ENCODE assay signal across 1 cellular context in the genomic region with DNA sequence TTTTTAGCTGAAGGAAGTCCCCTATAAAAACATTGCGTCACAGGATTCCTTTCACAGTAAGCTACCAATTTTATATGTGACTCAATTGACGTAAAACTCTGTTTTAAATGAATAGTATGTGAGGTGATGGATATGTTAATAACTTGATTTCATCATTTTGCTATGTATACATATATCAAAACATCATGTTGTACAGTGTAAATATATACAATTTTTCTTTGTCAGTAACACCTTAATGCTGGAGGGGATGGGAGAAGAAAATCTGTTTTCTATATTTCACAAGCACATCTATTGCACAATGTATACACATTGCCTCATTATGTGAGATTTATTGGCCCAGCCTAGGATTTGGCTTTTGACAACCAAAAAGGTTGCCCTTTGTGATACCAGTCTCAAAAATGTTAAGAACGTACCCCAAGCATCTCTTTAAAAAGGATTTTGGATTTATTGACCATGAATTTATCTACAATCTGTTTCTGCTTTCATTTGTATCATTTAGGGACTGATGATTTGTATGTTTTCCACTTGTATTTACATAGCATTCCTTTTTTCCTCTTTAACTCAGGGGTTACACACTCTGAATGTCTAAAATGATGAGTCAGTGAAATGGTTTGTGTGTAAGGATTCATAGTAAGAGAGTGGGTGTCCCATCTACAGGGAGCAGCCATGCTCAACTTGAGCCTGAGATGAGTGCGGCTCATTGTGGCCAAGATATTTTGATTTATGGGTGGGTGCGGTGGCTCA.
TF ChIP-seq lines count a peak whose summit lies in the region.

No MANE protein-coding gene starts in this region.

TF ChIP-seq in K562, 482 proteins besides CTCF, POLR2A, EP300 and RAD21 (continued from another document):
- TF ChIP-seq, protein P1, sequence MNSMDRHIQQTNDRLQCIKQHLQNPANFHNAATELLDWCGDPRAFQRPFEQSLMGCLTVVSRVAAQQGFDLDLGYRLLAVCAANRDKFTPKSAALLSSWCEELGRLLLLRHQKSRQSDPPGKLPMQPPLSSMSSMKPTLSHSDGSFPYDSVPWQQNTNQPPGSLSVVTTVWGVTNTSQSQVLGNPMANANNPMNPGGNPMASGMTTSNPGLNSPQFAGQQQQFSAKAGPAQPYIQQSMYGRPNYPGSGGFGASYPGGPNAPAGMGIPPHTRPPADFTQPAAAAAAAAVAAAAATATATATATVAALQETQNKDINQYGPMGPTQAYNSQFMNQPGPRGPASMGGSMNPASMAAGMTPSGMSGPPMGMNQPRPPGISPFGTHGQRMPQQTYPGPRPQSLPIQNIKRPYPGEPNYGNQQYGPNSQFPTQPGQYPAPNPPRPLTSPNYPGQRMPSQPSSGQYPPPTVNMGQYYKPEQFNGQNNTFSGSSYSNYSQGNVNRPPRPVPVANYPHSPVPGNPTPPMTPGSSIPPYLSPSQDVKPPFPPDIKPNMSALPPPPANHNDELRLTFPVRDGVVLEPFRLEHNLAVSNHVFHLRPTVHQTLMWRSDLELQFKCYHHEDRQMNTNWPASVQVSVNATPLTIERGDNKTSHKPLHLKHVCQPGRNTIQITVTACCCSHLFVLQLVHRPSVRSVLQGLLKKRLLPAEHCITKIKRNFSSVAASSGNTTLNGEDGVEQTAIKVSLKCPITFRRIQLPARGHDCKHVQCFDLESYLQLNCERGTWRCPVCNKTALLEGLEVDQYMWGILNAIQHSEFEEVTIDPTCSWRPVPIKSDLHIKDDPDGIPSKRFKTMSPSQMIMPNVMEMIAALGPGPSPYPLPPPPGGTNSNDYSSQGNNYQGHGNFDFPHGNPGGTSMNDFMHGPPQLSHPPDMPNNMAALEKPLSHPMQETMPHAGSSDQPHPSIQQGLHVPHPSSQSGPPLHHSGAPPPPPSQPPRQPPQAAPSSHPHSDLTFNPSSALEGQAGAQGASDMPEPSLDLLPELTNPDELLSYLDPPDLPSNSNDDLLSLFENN (IDR thresholded peaks at IDR 0.05; ENCODE audit: low read depth in 2 of 2, low read length in 2 of 2), result no peak
- TF ChIP-seq, protein P2, sequence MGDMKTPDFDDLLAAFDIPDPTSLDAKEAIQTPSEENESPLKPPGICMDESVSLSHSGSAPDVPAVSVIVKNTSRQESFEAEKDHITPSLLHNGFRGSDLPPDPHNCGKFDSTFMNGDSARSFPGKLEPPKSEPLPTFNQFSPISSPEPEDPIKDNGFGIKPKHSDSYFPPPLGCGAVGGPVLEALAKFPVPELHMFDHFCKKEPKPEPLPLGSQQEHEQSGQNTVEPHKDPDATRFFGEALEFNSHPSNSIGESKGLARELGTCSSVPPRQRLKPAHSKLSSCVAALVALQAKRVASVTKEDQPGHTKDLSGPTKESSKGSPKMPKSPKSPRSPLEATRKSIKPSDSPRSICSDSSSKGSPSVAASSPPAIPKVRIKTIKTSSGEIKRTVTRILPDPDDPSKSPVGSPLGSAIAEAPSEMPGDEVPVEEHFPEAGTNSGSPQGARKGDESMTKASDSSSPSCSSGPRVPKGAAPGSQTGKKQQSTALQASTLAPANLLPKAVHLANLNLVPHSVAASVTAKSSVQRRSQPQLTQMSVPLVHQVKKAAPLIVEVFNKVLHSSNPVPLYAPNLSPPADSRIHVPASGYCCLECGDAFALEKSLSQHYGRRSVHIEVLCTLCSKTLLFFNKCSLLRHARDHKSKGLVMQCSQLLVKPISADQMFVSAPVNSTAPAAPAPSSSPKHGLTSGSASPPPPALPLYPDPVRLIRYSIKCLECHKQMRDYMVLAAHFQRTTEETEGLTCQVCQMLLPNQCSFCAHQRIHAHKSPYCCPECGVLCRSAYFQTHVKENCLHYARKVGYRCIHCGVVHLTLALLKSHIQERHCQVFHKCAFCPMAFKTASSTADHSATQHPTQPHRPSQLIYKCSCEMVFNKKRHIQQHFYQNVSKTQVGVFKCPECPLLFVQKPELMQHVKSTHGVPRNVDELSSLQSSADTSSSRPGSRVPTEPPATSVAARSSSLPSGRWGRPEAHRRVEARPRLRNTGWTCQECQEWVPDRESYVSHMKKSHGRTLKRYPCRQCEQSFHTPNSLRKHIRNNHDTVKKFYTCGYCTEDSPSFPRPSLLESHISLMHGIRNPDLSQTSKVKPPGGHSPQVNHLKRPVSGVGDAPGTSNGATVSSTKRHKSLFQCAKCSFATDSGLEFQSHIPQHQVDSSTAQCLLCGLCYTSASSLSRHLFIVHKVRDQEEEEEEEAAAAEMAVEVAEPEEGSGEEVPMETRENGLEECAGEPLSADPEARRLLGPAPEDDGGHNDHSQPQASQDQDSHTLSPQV (IDR thresholded peaks at IDR 0.05), result no peak
- TF ChIP-seq MEIS2 (IDR thresholded peaks at IDR 0.05; ENCODE audit: partially characterized antibody) (peak; percentile 57), C11orf30 (IDR thresholded peaks at IDR 0.05; ENCODE audit: low read depth) (peak; percentile 96), CHD2 (IDR thresholded peaks at IDR 0.05; ENCODE audit: low read depth, low read length) (no peak), NFE2 (IDR thresholded peaks at IDR 0.05; ENCODE audit: low read depth) (0 out of 2 replicates have a peak, but pooled peaks have one; percentile 25), CEBPB (tag; IDR thresholded peaks at IDR 0.05) (peak; percentile 97), ZNF316 (IDR thresholded peaks at IDR 0.05) (peak; percentile 98), ARNT (IDR thresholded peaks at IDR 0.05) (no peak), MAFF (IDR thresholded peaks at IDR 0.05; ENCODE audit: low read length) (peak; percentile 88), PML (IDR thresholded peaks at IDR 0.05; ENCODE audit: low read length) (no peak), MAFG (tag; conservative IDR thresholded peaks at IDR 0.05) (peak; percentile 90)
- TF ChIP-seq, protein P3, sequence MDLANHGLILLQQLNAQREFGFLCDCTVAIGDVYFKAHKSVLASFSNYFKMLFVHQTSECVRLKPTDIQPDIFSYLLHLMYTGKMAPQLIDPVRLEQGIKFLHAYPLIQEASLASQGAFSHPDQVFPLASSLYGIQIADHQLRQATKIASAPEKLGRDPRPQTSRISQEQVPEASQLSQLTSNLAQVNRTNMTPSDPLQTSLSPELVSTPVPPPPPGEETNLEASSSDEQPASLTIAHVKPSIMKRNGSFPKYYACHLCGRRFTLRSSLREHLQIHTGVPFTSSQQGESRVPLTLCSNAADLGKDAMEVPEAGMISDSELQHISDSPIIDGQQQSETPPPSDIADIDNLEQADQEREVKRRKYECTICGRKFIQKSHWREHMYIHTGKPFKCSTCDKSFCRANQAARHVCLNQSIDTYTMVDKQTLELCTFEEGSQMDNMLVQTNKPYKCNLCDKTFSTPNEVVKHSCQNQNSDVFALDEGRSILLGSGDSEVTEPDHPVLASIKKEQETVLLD (IDR thresholded peaks at IDR 0.05), result no peak
- TF ChIP-seq, protein P4, sequence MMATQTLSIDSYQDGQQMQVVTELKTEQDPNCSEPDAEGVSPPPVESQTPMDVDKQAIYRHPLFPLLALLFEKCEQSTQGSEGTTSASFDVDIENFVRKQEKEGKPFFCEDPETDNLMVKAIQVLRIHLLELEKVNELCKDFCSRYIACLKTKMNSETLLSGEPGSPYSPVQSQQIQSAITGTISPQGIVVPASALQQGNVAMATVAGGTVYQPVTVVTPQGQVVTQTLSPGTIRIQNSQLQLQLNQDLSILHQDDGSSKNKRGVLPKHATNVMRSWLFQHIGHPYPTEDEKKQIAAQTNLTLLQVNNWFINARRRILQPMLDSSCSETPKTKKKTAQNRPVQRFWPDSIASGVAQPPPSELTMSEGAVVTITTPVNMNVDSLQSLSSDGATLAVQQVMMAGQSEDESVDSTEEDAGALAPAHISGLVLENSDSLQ (IDR thresholded peaks at IDR 0.05), result peak; percentile 49; the same call in 1 of the 2 replicates
- TF ChIP-seq, protein P5, sequence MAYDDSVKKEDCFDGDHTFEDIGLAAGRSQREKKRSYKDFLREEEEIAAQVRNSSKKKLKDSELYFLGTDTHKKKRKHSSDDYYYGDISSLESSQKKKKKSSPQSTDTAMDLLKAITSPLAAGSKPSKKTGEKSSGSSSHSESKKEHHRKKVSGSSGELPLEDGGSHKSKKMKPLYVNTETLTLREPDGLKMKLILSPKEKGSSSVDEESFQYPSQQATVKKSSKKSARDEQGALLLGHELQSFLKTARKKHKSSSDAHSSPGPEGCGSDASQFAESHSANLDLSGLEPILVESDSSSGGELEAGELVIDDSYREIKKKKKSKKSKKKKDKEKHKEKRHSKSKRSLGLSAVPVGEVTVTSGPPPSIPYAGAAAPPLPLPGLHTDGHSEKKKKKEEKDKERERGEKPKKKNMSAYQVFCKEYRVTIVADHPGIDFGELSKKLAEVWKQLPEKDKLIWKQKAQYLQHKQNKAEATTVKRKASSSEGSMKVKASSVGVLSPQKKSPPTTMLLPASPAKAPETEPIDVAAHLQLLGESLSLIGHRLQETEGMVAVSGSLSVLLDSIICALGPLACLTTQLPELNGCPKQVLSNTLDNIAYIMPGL (CRISPR knock-in tag; IDR thresholded peaks at IDR 0.05), result no peak
- TF ChIP-seq, protein P6, sequence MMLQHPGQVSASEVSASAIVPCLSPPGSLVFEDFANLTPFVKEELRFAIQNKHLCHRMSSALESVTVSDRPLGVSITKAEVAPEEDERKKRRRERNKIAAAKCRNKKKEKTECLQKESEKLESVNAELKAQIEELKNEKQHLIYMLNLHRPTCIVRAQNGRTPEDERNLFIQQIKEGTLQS (IDR thresholded peaks at IDR 0.05), result 0 out of 2 replicates have a peak, but pooled peaks have one; percentile 29
- TF ChIP-seq, protein P6 (CRISPR knock-in tag; conservative IDR thresholded peaks at IDR 0.05), result no peak
- TF ChIP-seq, protein P7, sequence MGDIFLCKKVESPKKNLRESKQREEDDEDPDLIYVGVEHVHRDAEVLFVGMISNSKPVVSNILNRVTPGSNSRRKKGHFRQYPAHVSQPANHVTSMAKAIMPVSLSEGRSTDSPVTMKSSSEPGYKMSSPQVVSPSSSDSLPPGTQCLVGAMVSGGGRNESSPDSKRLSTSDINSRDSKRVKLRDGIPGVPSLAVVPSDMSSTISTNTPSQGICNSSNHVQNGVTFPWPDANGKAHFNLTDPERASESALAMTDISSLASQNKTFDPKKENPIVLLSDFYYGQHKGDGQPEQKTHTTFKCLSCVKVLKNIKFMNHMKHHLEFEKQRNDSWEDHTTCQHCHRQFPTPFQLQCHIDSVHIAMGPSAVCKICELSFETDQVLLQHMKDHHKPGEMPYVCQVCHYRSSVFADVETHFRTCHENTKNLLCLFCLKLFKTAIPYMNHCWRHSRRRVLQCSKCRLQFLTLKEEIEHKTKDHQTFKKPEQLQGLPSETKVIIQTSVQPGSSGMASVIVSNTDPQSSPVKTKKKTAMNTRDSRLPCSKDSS (IDR thresholded peaks at IDR 0.05; ENCODE audit: low read depth, partially characterized antibody), result no peak
